ENCODE assay signal across 1 cellular context in the genomic region with DNA sequence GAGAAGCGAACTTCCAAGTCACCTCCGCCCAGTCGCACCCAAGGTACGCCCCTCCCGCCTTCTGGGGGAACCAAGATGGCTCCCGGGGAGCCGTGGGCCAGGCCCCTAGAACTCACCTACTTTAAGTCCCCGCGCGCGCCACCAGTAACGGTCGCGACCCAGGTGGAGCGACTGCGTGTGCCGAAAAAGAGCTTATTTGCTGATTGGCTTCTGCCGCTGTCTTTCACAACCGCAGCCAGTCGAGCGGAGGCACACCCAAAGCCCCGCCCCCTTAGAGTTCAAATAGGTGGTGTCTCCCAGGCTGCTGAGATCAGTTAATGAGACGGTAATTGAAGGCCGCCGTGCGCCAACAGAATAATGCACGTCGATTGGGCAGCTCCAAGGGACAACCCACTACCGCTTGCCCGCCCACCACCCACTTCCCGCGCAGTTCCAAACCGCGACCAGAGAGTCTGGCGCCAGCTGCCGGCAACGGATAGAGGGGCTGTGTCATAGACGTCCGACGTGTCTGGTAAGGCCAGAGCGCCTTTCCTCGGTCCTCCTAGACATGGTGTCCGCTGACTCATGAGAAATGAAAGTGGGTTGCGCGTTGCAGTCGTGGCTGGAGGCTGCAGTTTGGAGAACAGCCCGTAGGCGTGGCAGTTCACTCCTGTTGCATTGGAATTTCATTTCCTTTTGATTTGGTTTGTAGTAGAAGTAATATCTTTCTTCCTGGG.
TF ChIP-seq lines count a peak whose summit lies in the region.

A gene with protein sequence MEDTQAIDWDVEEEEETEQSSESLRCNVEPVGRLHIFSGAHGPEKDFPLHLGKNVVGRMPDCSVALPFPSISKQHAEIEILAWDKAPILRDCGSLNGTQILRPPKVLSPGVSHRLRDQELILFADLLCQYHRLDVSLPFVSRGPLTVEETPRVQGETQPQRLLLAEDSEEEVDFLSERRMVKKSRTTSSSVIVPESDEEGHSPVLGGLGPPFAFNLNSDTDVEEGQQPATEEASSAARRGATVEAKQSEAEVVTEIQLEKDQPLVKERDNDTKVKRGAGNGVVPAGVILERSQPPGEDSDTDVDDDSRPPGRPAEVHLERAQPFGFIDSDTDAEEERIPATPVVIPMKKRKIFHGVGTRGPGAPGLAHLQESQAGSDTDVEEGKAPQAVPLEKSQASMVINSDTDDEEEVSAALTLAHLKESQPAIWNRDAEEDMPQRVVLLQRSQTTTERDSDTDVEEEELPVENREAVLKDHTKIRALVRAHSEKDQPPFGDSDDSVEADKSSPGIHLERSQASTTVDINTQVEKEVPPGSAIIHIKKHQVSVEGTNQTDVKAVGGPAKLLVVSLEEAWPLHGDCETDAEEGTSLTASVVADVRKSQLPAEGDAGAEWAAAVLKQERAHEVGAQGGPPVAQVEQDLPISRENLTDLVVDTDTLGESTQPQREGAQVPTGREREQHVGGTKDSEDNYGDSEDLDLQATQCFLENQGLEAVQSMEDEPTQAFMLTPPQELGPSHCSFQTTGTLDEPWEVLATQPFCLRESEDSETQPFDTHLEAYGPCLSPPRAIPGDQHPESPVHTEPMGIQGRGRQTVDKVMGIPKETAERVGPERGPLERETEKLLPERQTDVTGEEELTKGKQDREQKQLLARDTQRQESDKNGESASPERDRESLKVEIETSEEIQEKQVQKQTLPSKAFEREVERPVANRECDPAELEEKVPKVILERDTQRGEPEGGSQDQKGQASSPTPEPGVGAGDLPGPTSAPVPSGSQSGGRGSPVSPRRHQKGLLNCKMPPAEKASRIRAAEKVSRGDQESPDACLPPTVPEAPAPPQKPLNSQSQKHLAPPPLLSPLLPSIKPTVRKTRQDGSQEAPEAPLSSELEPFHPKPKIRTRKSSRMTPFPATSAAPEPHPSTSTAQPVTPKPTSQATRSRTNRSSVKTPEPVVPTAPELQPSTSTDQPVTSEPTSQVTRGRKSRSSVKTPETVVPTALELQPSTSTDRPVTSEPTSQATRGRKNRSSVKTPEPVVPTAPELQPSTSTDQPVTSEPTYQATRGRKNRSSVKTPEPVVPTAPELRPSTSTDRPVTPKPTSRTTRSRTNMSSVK (N-terminal part only) (minus strand): TSS at position 153 of the 716 bp plus-strand sequence. CDS start 2,106 bp downstream, outside the sequence.

TF ChIP-seq in K562, 482 proteins besides CTCF, POLR2A, EP300 and RAD21 (continued from another document and continues in another):
- TF ChIP-seq, protein P1, sequence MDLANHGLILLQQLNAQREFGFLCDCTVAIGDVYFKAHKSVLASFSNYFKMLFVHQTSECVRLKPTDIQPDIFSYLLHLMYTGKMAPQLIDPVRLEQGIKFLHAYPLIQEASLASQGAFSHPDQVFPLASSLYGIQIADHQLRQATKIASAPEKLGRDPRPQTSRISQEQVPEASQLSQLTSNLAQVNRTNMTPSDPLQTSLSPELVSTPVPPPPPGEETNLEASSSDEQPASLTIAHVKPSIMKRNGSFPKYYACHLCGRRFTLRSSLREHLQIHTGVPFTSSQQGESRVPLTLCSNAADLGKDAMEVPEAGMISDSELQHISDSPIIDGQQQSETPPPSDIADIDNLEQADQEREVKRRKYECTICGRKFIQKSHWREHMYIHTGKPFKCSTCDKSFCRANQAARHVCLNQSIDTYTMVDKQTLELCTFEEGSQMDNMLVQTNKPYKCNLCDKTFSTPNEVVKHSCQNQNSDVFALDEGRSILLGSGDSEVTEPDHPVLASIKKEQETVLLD (IDR thresholded peaks at IDR 0.05) = peak; percentile 55
- TF ChIP-seq HOXB6 (CRISPR knock-in tag; IDR thresholded peaks at IDR 0.05; ENCODE audit: borderline replicate concordance) (no peak), ZSCAN32 (CRISPR knock-in tag; IDR thresholded peaks at IDR 0.05) (no peak), HNRNPL (IDR thresholded peaks at IDR 0.05; ENCODE audit: low read depth, low read length) (no peak), CEBPG (CRISPR knock-in tag; IDR thresholded peaks at IDR 0.05) (peak; percentile 84), CEBPG (tag; conservative IDR thresholded peaks at IDR 0.05 in 1 of 2, IDR thresholded peaks at IDR 0.05 in 1 of 2) (peak in 1 of 2 experiments; percentile 55; a peak in 1 of 4 replicates), IRF1 (CRISPR knock-in tag; IDR thresholded peaks at IDR 0.05; ENCODE audit: borderline replicate concordance) (no peak), NCOR1 (IDR thresholded peaks at IDR 0.05) (peak; percentile 83), ZNF696 (CRISPR knock-in tag; conservative IDR thresholded peaks at IDR 0.05) (no peak), CBX5 (IDR thresholded peaks at IDR 0.05; ENCODE audit: borderline replicate concordance, low read depth) (no peak), BCOR (IDR thresholded peaks at IDR 0.05) (peak; percentile 9; the same call in 1 of the 2 replicates), ZNF57 (CRISPR knock-in tag; IDR thresholded peaks at IDR 0.05) (no peak), SRSF3 (IDR thresholded peaks at IDR 0.05; ENCODE audit: insufficient read depth, low read length) (no peak), ZBTB8A (IDR thresholded peaks at IDR 0.05; ENCODE audit: partially characterized antibody) (no peak), ARID1B (IDR thresholded peaks at IDR 0.05) (peak; percentile 55), ZNF507 (tag; conservative IDR thresholded peaks at IDR 0.05) (no peak), IRF2 (CRISPR knock-in tag; IDR thresholded peaks at IDR 0.05) (no peak), POLR3A (IDR thresholded peaks at IDR 0.05; ENCODE audit: borderline replicate concordance, extremely low read depth, insufficient read depth, insufficient read length) (no peak), PHB2 (IDR thresholded peaks at IDR 0.05; ENCODE audit: low read depth) (no peak), NBN (IDR thresholded peaks at IDR 0.05; ENCODE audit: low read depth) (peak; percentile 88), NFATC3 (IDR thresholded peaks at IDR 0.05) (no peak), SAP30 (IDR thresholded peaks at IDR 0.05; ENCODE audit: borderline replicate concordance, insufficient read depth, low read depth, low read length, poor library complexity, severe bottlenecking) (peak; percentile 53), MYC (IDR thresholded peaks at IDR 0.05; ENCODE audit: low read depth, low read length) (peak; percentile 93), MYC (CRISPR knock-in tag; IDR thresholded peaks at IDR 0.05; ENCODE audit: borderline replicate concordance, low read depth) (peak; percentile 13; the same call in 1 of the 2 replicates), SMARCB1 (IDR thresholded peaks at IDR 0.05; ENCODE audit: insufficient read length, low read depth) (no peak), PKNOX1 (IDR thresholded peaks at IDR 0.05) (peak; percentile 100), PHF21A (IDR thresholded peaks at IDR 0.05; ENCODE audit: borderline replicate concordance, low read depth) (no peak), KAT7 (CRISPR knock-in tag; IDR thresholded peaks at IDR 0.05; ENCODE audit: borderline replicate concordance) (peak; percentile 96; the same call in 1 of the 2 replicates), POLR2G (IDR thresholded peaks at IDR 0.05; ENCODE audit: low read depth, low read length) (peak; percentile 91), SRSF9 (IDR thresholded peaks at IDR 0.05; ENCODE audit: borderline replicate concordance, low read depth, low read length) (no peak), ZNF121 (CRISPR knock-in tag; conservative IDR thresholded peaks at IDR 0.05) (no peak), RBBP5 (IDR thresholded peaks at IDR 0.05; ENCODE audit: borderline replicate concordance, insufficient read depth, low read length, poor library complexity, severe bottlenecking) (peak; percentile 71), ZNF316 (IDR thresholded peaks at IDR 0.05) (peak; percentile 100), SMAD3 (CRISPR knock-in tag; conservative IDR thresholded peaks at IDR 0.05) (no peak; the same call in 1 of the 2 replicates), ARNT (IDR thresholded peaks at IDR 0.05) (peak in 1 of 2 experiments; percentile 73; a peak in 1 of 4 replicates), MCM2 (IDR thresholded peaks at IDR 0.05; ENCODE audit: low read depth) (no peak), ZNF280B (CRISPR knock-in tag; IDR thresholded peaks at IDR 0.05) (no peak), GTF2A2 (tag; IDR thresholded peaks at IDR 0.05) (no peak), ZSCAN29 (IDR thresholded peaks at IDR 0.05) (no peak), NR4A1 (CRISPR knock-in tag; IDR thresholded peaks at IDR 0.05) (peak; percentile 7; the same call in 1 of the 2 replicates), NR4A1 (tag; IDR thresholded peaks at IDR 0.05) (no peak), CXXC5 (CRISPR knock-in tag; IDR thresholded peaks at IDR 0.05) (peak; percentile 98), NFE2 (IDR thresholded peaks at IDR 0.05; ENCODE audit: low read depth) (peak; percentile 97), MYBL2 (IDR thresholded peaks at IDR 0.05; ENCODE audit: low read depth) (peak; percentile 100), MYBL2 (CRISPR knock-in tag; IDR thresholded peaks at IDR 0.05; ENCODE audit: borderline replicate concordance) (peak; percentile 98; the same call in 1 of the 2 replicates), ZBED1 (IDR thresholded peaks at IDR 0.05) (peak; percentile 75; the same call in 1 of the 2 replicates)
- TF ChIP-seq, protein P2, sequence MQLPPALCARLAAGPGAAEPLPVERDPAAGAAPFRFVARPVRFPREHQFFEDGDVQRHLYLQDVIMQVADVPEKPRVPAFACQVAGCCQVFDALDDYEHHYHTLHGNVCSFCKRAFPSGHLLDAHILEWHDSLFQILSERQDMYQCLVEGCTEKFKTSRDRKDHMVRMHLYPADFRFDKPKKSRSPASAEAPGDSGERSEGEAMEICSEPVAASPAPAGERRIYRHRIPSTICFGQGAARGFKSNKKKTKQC (CRISPR knock-in tag; IDR thresholded peaks at IDR 0.05) = peak; percentile 89; the same call in 1 of the 2 replicates
- TF ChIP-seq, protein P3, sequence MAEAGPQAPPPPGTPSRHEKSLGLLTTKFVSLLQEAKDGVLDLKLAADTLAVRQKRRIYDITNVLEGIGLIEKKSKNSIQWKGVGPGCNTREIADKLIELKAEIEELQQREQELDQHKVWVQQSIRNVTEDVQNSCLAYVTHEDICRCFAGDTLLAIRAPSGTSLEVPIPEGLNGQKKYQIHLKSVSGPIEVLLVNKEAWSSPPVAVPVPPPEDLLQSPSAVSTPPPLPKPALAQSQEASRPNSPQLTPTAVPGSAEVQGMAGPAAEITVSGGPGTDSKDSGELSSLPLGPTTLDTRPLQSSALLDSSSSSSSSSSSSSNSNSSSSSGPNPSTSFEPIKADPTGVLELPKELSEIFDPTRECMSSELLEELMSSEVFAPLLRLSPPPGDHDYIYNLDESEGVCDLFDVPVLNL (CRISPR knock-in tag; IDR thresholded peaks at IDR 0.05; ENCODE audit: low read depth) = peak; percentile 95
- TF ChIP-seq, protein P4, sequence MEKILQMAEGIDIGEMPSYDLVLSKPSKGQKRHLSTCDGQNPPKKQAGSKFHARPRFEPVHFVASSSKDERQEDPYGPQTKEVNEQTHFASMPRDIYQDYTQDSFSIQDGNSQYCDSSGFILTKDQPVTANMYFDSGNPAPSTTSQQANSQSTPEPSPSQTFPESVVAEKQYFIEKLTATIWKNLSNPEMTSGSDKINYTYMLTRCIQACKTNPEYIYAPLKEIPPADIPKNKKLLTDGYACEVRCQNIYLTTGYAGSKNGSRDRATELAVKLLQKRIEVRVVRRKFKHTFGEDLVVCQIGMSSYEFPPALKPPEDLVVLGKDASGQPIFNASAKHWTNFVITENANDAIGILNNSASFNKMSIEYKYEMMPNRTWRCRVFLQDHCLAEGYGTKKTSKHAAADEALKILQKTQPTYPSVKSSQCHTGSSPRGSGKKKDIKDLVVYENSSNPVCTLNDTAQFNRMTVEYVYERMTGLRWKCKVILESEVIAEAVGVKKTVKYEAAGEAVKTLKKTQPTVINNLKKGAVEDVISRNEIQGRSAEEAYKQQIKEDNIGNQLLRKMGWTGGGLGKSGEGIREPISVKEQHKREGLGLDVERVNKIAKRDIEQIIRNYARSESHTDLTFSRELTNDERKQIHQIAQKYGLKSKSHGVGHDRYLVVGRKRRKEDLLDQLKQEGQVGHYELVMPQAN (IDR thresholded peaks at IDR 0.05; ENCODE audit: borderline replicate concordance) = peak; percentile 11; the same call in 1 of the 2 replicates
- TF ChIP-seq, protein P5, sequence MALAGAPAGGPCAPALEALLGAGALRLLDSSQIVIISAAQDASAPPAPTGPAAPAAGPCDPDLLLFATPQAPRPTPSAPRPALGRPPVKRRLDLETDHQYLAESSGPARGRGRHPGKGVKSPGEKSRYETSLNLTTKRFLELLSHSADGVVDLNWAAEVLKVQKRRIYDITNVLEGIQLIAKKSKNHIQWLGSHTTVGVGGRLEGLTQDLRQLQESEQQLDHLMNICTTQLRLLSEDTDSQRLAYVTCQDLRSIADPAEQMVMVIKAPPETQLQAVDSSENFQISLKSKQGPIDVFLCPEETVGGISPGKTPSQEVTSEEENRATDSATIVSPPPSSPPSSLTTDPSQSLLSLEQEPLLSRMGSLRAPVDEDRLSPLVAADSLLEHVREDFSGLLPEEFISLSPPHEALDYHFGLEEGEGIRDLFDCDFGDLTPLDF (CRISPR knock-in tag; IDR thresholded peaks at IDR 0.05) = peak; percentile 100
